ENCODE assay signal across 20 cellular contexts in genomic region chr1:221118176-221118937, GRCh38.
A peak's percentile ranks its signal among the peaks of the same experiment; 100 is the strongest.
DNase-seq lines count a peak whose midpoint lies in the region; ATAC-seq and TF ChIP-seq lines count a peak whose summit lies in the region.
"Had no signal": no experiment of that assay in that cellular context is flagged by ENCODE, and none has a peak within 500 bp of the region (broad histone marks: within the 10 kb centered on the region; RNA-seq: fewer than 3 reads in every experiment).

No MANE protein-coding gene starts in this region.

- H3K27me3 Mint-ChIP-seq in activated CD4-positive, alpha-beta memory T cell treated with anti-CD3 and anti-CD28 coated beads for 36 hours: peaks cover 1% of the 10 kb centered on the region
- H3K27me3 Mint-ChIP-seq: activated CD4-positive, alpha-beta memory T cell treated with anti-CD3 and anti-CD28 coated beads, Interleukin-2, amount 10 ng/mL, durations not matched to agents 7 days and 5 days; T-helper 17 cell had no signal

- H3K36me3 ChIP-seq in ascending aorta (no peaks in the 10 kb centered on the region), subcutaneous abdominal adipose tissue (ENCODE audit: control insufficient read depth in 5 of 5, insufficient read depth in 5 of 5, low read length in 5 of 5) (no peaks in the 10 kb centered on the region)
- H3K36me3 ChIP-seq: left lung, ovary, WERI-Rb-1 had no signal

- TF ChIP-seq CTCF in ascending aorta (IDR thresholded peaks at IDR 0.05): no peak

- no peak overlapping the region for H3K4me3 ChIP-seq in ascending aorta
- H3K4me3 ChIP-seq in subcutaneous abdominal adipose tissue (ENCODE audit: low read depth in 1 of 5, low read length in 5 of 5): no peak overlapping the region
- H3K4me3 ChIP-seq: left lung, ovary had no signal

- H3K4me1 Mint-ChIP-seq in activated CD4-positive, alpha-beta memory T cell treated with anti-CD3 and anti-CD28 coated beads for 36 hours (ENCODE audit: low read depth): no peaks in the 10 kb centered on the region
- H3K4me1 Mint-ChIP-seq: activated CD4-positive, alpha-beta memory T cell treated with anti-CD3 and anti-CD28 coated beads, Interleukin-2, amount 10 ng/mL, durations not matched to agents 7 days and 5 days; T-helper 17 cell had no signal

- H3K9me3 Mint-ChIP-seq in activated CD4-positive, alpha-beta memory T cell treated with anti-CD3 and anti-CD28 coated beads for 36 hours: peaks cover 4% of the 10 kb centered on the region
- H3K9me3 Mint-ChIP-seq: activated CD4-positive, alpha-beta memory T cell treated with anti-CD3 and anti-CD28 coated beads, Interleukin-2, amount 10 ng/mL, durations not matched to agents 7 days and 5 days had no signal

- H3K9ac ChIP-seq in subcutaneous abdominal adipose tissue (ENCODE audit: low read length in 5 of 5): peak overlapping the region in 2 of 5 donors; percentile 10 to 31

- H3K27ac ChIP-seq in ascending aorta (peak overlapping the region; percentile 27 to 39), subcutaneous abdominal adipose tissue (ENCODE audit: low read depth, low read length) (peak overlapping the region; percentile 51)
- H3K27ac ChIP-seq: C4-2B, ovary, WERI-Rb-1 had no signal

- DNase-seq in LHCN-M2 (ENCODE audit: low read depth) (peak; percentile 21), ascending aorta (ENCODE audit: low spot score in 2 of 2) (no peak), left lobe of liver (ENCODE audit: low spot score) (no peak), ureter (ENCODE audit: low spot score) (no peak)
- no peak for DNase-seq in activated CD4-positive, alpha-beta memory T cell treated with anti-CD3 and anti-CD28 coated beads for 36 hours
- DNase-seq: activated CD4-positive, alpha-beta memory T cell treated with anti-CD3 and anti-CD28 coated beads, Interleukin-2, amount 10 ng/mL, durations not matched to agents 7 days and 5 days; activated naive CD4-positive, alpha-beta T cell treated with anti-CD3 and anti-CD28 coated beads, Interleukin-2, amount 50 U/mL, for 16 hours; activated T-cell treated with anti-CD3 and anti-CD28 coated beads, Interleukin-2, amount 50 U/mL, for 1 hour; cortex of kidney; NCI-H187 treated with DMSO at 0.1 percent for 48 hours; ovary; SHP77 treated with DMSO at 0.1 percent for 48 hours; small intestine; stimulated activated CD4-positive, alpha-beta T cell treated with anti-CD3 and anti-CD28 coated beads, Interleukin-4, amount 100 ng/mL, for 24 hours; T-helper 17 cell; WERI-Rb-1 had no signal

- POLR2A ChIA-PET in activated CD4-positive, alpha-beta memory T cell treated with anti-CD3 and anti-CD28 coated beads for 36 hours (lab: Charles Lee): no interaction called here

- no peak overlapping the region for H3K27ac Mint-ChIP-seq in activated CD4-positive, alpha-beta memory T cell treated with anti-CD3 and anti-CD28 coated beads for 36 hours
- H3K27ac Mint-ChIP-seq: activated CD4-positive, alpha-beta memory T cell treated with anti-CD3 and anti-CD28 coated beads, Interleukin-2, amount 10 ng/mL, durations not matched to agents 7 days and 5 days; T-helper 17 cell had no signal

- CTCF ChIA-PET in activated CD4-positive, alpha-beta memory T cell treated with anti-CD3 and anti-CD28 coated beads for 36 hours (lab: Charles Lee): no interaction called here

- ATAC-seq in left lobe of liver: peak; percentile 64
- no peak for ATAC-seq in GM21723 (IDR thresholded peaks at IDR 0.05; ENCODE audit: unreplicated experiment)
- ATAC-seq: T-helper 17 cell had no signal

- no peaks in the 10 kb centered on the region for H3K27me3 ChIP-seq in ascending aorta
- H3K27me3 ChIP-seq in subcutaneous abdominal adipose tissue (ENCODE audit: control insufficient read depth in 5 of 5, insufficient read depth in 4 of 5, low read length in 5 of 5): no peaks in the 10 kb centered on the region
- H3K27me3 ChIP-seq: left lung, ovary had no signal

- H3K4me1 ChIP-seq in ascending aorta (peaks cover 0 to 13% of the 10 kb centered on the region in 2 donors), subcutaneous abdominal adipose tissue (ENCODE audit: control insufficient read depth in 5 of 5, insufficient read depth in 5 of 5, low read length in 5 of 5) (peaks cover 7 to 29% (median 23%) of the 10 kb centered on the region in 5 donors)

- no peaks in the 10 kb centered on the region for H3K36me3 Mint-ChIP-seq in activated CD4-positive, alpha-beta memory T cell treated with anti-CD3 and anti-CD28 coated beads for 36 hours

- no peak overlapping the region for H3K4me3 Mint-ChIP-seq in activated CD4-positive, alpha-beta memory T cell treated with anti-CD3 and anti-CD28 coated beads for 36 hours
- H3K4me3 Mint-ChIP-seq: activated CD4-positive, alpha-beta memory T cell treated with anti-CD3 and anti-CD28 coated beads, Interleukin-2, amount 10 ng/mL, durations not matched to agents 7 days and 5 days; T-helper 17 cell had no signal

- H3K9me3 ChIP-seq in ascending aorta: no peaks in the 10 kb centered on the region
- peaks cover 0 to 3% (median 0%) of the 10 kb centered on the region in 5 donors for H3K9me3 ChIP-seq in subcutaneous abdominal adipose tissue (ENCODE audit: control insufficient read depth in 5 of 5, low read length in 5 of 5)
- H3K9me3 ChIP-seq: ovary had no signal

- intact Hi-C loops in ascending aorta (cut with DNase I): no loop called here
- intact Hi-C loops in activated CD4-positive, alpha-beta memory T cell treated with anti-CD3 and anti-CD28 coated beads for 36 hours (cut with micrococcal nuclease): no loop called here
